ENCODE assay signal across 20 cellular contexts in the genomic region with DNA sequence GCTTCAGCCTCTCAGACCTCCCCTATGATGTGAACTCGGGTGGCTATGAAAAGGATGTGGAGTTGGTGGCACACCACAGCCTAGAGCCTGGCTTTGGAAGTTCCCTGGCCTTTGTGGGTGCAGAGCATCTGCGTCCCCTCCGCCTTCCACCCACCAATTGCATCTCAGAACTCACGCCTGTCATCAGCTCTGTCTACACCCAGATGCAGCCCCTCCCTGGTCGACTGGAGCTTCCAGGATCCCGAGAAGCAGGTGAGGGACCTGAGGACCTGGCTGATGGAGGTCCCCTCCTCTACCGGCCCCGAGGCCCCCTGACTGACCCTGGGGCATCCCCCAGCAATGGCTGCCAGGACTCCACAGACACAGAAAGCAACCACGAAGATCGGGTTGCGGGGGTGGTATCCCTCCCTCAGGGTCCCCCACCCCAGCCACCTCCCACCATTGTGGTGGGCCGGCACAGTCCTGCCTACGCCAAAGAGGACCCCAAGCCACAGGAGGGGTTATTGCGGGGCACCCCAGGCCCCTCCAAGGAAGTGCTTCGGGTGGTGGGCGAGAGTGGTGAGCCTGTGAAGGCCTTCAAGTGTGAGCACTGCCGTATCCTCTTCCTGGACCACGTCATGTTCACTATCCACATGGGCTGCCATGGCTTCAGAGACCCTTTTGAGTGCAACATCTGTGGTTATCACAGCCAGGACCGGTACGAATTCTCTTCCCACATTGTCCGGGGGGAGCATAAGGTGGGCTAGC. TPM values are rescaled to one million over a fixed set of nuclear protein-coding genes. Genes with fewer than 3 reads are reported as not detected.
DNase-seq lines count a peak whose midpoint lies in the region; ATAC-seq and TF ChIP-seq lines count a peak whose summit lies in the region.
"Had no signal": no experiment of that assay in that cellular context is flagged by ENCODE, and none has a peak within 500 bp of the region (broad histone marks: within the 10 kb centered on the region; RNA-seq: fewer than 3 reads in every experiment).

No MANE protein-coding gene starts in this region.

- DNase-seq in CD4-positive, CD25-positive, alpha-beta regulatory T cell = peak; percentile 65 to 70 (median 65)
- peak in 2 of 5 donors; percentile 12 to 21 for DNase-seq in CD8-positive, alpha-beta memory T cell
- DNase-seq in activated T-cell treated with anti-CD3 and anti-CD28 coated beads, Interleukin-2, amount 50 U/mL, for 72 hours = peak; percentile 43 to 55
- DNase-seq in naive thymus-derived CD8-positive, alpha-beta T cell = peak in 4 of 10 donors; percentile 19 to 32 (median 24)
- no peak for DNase-seq in PC-3
- no peak for DNase-seq in type B pancreatic cell (ENCODE audit: extremely low spot score, unreplicated experiment)
- no peak for DNase-seq in GM19240 (ENCODE audit: insufficient read length, low spot score)
- no peak for DNase-seq in NCI-H510A treated with DMSO at 0.1 percent for 48 hours (lab: John Stamatoyannopoulos, UW)
- DNase-seq: DND-41, H7, naive B cell, NCI-H1694 treated with DMSO at 0.1 percent for 48 hours, NCI-H748 treated with DMSO at 0.1 percent for 48 hours, sigmoid colon, stomach, trophoblast cell had no signal

- no peak for TF ChIP-seq CTCF in PC-3 (conservative IDR thresholded peaks at IDR 0.05; ENCODE audit: low read depth, low read length)
- no peak for TF ChIP-seq CTCF in type B pancreatic cell (conservative IDR thresholded peaks at IDR 0.05)

- H3K27ac ChIP-seq in CD4-positive, CD25-positive, alpha-beta regulatory T cell (ENCODE audit: insufficient read depth, low read length, poor library complexity, severe bottlenecking) = peak overlapping the region; percentile 86
- H3K27ac ChIP-seq in CD8-positive, alpha-beta memory T cell (ENCODE audit: low read depth, low read length) = no peak overlapping the region
- H3K27ac ChIP-seq in PC-3 (ENCODE audit: low read length) = no peak overlapping the region
- H3K27ac ChIP-seq: sigmoid colon, stomach, VCaP had no signal

- no peaks in the 10 kb centered on the region for H3K27me3 Mint-ChIP-seq in CD4-positive, CD25-positive, alpha-beta regulatory T cell
- peaks cover 0 to 1% of the 10 kb centered on the region in 2 donors for H3K27me3 Mint-ChIP-seq in CD8-positive, alpha-beta memory T cell
- H3K27me3 Mint-ChIP-seq in activated T-cell treated with anti-CD3 and anti-CD28 coated beads, Interleukin-2, amount 50 U/mL, for 72 hours (ENCODE audit: low read depth) = no peaks in the 10 kb centered on the region
- H3K27me3 Mint-ChIP-seq in naive thymus-derived CD8-positive, alpha-beta T cell = no peaks in the 10 kb centered on the region
- no peaks in the 10 kb centered on the region for H3K27me3 Mint-ChIP-seq in type B pancreatic cell
- H3K27me3 Mint-ChIP-seq: brain, memory B cell, naive B cell had no signal

- H3K79me2 ChIP-seq in PC-3 (ENCODE audit: low read length) = no peaks in the 10 kb centered on the region

- peaks cover 47% of the 10 kb centered on the region for H3K36me3 Mint-ChIP-seq in CD4-positive, CD25-positive, alpha-beta regulatory T cell
- H3K36me3 Mint-ChIP-seq in CD8-positive, alpha-beta memory T cell = peaks cover 0 to 25% (median 19%) of the 10 kb centered on the region in 3 donors
- H3K36me3 Mint-ChIP-seq in activated T-cell treated with anti-CD3 and anti-CD28 coated beads, Interleukin-2, amount 50 U/mL, for 72 hours (ENCODE audit: insufficient read depth in 2 of 2) = peaks cover 8 to 26% of the 10 kb centered on the region in 2 donors
- H3K36me3 Mint-ChIP-seq in naive thymus-derived CD8-positive, alpha-beta T cell = peaks cover 0 to 32% (median 13%) of the 10 kb centered on the region in 3 donors
- H3K36me3 Mint-ChIP-seq in type B pancreatic cell = peaks cover 28% of the 10 kb centered on the region

- no peaks in the 10 kb centered on the region for H4K20me1 ChIP-seq in PC-3 (ENCODE audit: low read length)

- intact Hi-C loops in PC-3 (cut with micrococcal nuclease) = no loop called here

- CTCF ChIA-PET in CD8-positive, alpha-beta memory T cell (lab: Charles Lee) = no interaction called here
- CTCF ChIA-PET in PC-3 (lab: Charles Lee) = no interaction called here

- POLR2A ChIA-PET in CD8-positive, alpha-beta memory T cell (lab: Charles Lee) = no interaction called here
- POLR2A ChIA-PET in naive thymus-derived CD8-positive, alpha-beta T cell (lab: Charles Lee) = no interaction called here
- POLR2A ChIA-PET in PC-3 (lab: Charles Lee; ENCODE audit: unreplicated experiment) = no interaction called here

- no peaks in the 10 kb centered on the region for H3F3A ChIP-seq in PC-3 (ENCODE audit: low read length, unreplicated experiment)

- H3K9me3 Mint-ChIP-seq in CD4-positive, CD25-positive, alpha-beta regulatory T cell = no peaks in the 10 kb centered on the region
- H3K9me3 Mint-ChIP-seq in CD8-positive, alpha-beta memory T cell = no peaks in the 10 kb centered on the region
- H3K9me3 Mint-ChIP-seq in activated T-cell treated with anti-CD3 and anti-CD28 coated beads, Interleukin-2, amount 50 U/mL, for 72 hours = no peaks in the 10 kb centered on the region
- H3K9me3 Mint-ChIP-seq in naive thymus-derived CD8-positive, alpha-beta T cell = no peaks in the 10 kb centered on the region
- no peaks in the 10 kb centered on the region for H3K9me3 Mint-ChIP-seq in type B pancreatic cell
- H3K9me3 Mint-ChIP-seq: brain, memory B cell, naive B cell had no signal

- peak overlapping the region; percentile 55 for H3K4me3 ChIP-seq in CD4-positive, CD25-positive, alpha-beta regulatory T cell (ENCODE audit: low read depth, low read length)
- no peak overlapping the region for H3K4me3 ChIP-seq in CD8-positive, alpha-beta memory T cell (ENCODE audit: low read length)
- no peak overlapping the region for H3K4me3 ChIP-seq in PC-3 (ENCODE audit: low read length)
- H3K4me3 ChIP-seq: sigmoid colon, stomach had no signal

- no peak overlapping the region for H2AFZ ChIP-seq in PC-3 (ENCODE audit: low read length)

- BruUV-seq in PC-3 (replicated peaks; lab: Mats Ljungman, UMichigan) = no TSS peak

- no peak overlapping the region for H3K9ac ChIP-seq in PC-3 (ENCODE audit: low read length)

- H3K4me1 Mint-ChIP-seq in CD4-positive, CD25-positive, alpha-beta regulatory T cell = peaks cover 37 to 92% (median 69%) of the 10 kb centered on the region in 4 donors
- peaks cover 20 to 52% (median 23%) of the 10 kb centered on the region in 3 donors for H3K4me1 Mint-ChIP-seq in CD8-positive, alpha-beta memory T cell
- H3K4me1 Mint-ChIP-seq in activated T-cell treated with anti-CD3 and anti-CD28 coated beads, Interleukin-2, amount 50 U/mL, for 72 hours (ENCODE audit: low read depth) = peaks cover 53% of the 10 kb centered on the region
- H3K4me1 Mint-ChIP-seq in naive thymus-derived CD8-positive, alpha-beta T cell = peaks cover 8 to 36% (median 24%) of the 10 kb centered on the region in 4 donors
- peaks cover 2% of the 10 kb centered on the region for H3K4me1 Mint-ChIP-seq in type B pancreatic cell (ENCODE audit: unreplicated experiment)
- H3K4me1 Mint-ChIP-seq: brain, memory B cell, naive B cell had no signal

- H3K4me1 ChIP-seq in CD4-positive, CD25-positive, alpha-beta regulatory T cell (ENCODE audit: control insufficient read depth, insufficient read depth, low read length, poor library complexity, severe bottlenecking) = peaks cover 82% of the 10 kb centered on the region
- peaks cover 11% of the 10 kb centered on the region for H3K4me1 ChIP-seq in CD8-positive, alpha-beta memory T cell (ENCODE audit: insufficient read depth, low read length)
- H3K4me1 ChIP-seq in PC-3 (ENCODE audit: insufficient read depth, low read length) = peaks cover 3% of the 10 kb centered on the region; the same call in 1 of the 2 replicates
- H3K4me1 ChIP-seq: sigmoid colon had no signal

- no peaks in the 10 kb centered on the region for H3K27me3 ChIP-seq in CD4-positive, CD25-positive, alpha-beta regulatory T cell (ENCODE audit: control insufficient read depth, insufficient read depth, low read length)
- no peaks in the 10 kb centered on the region for H3K27me3 ChIP-seq in CD8-positive, alpha-beta memory T cell (ENCODE audit: insufficient read depth, low read length, poor library complexity, severe bottlenecking)
- H3K27me3 ChIP-seq in PC-3 (ENCODE audit: low read length) = no peaks in the 10 kb centered on the region
- H3K27me3 ChIP-seq: sigmoid colon, stomach had no signal

- ATAC-seq in CD4-positive, CD25-positive, alpha-beta regulatory T cell (ENCODE audit: low read depth in 2 of 2) = peak; percentile 54 to 59
- ATAC-seq in activated T-cell treated with anti-CD3 and anti-CD28 coated beads, Interleukin-2, amount 50 U/mL, for 72 hours (replicated peaks in 1 of 2) = peak; percentile 81 to 82
- ATAC-seq in naive thymus-derived CD8-positive, alpha-beta T cell = peak; percentile 51 to 79
- no peak for ATAC-seq in PC-3

- no peaks in the 10 kb centered on the region for H3K9me3 ChIP-seq in CD4-positive, CD25-positive, alpha-beta regulatory T cell (ENCODE audit: control insufficient read depth in 2 of 2, low read length in 2 of 2)
- H3K9me3 ChIP-seq in CD8-positive, alpha-beta memory T cell (ENCODE audit: low read length) = no peaks in the 10 kb centered on the region
- H3K9me3 ChIP-seq in PC-3 (ENCODE audit: low read length) = no peaks in the 10 kb centered on the region
- H3K9me3 ChIP-seq: sigmoid colon, stomach had no signal

- no peaks in the 10 kb centered on the region for H3K9me2 ChIP-seq in PC-3 (replicated peaks; ENCODE audit: low read length)

- peaks cover 16% of the 10 kb centered on the region for H3K36me3 ChIP-seq in CD4-positive, CD25-positive, alpha-beta regulatory T cell (ENCODE audit: control insufficient read depth, insufficient read depth, low read length)
- peaks cover 9% of the 10 kb centered on the region for H3K36me3 ChIP-seq in CD8-positive, alpha-beta memory T cell (ENCODE audit: insufficient read depth, low read length)
- H3K36me3 ChIP-seq in PC-3 (ENCODE audit: low read depth, low read length) = no peaks in the 10 kb centered on the region

- H3K4me2 ChIP-seq in PC-3 (ENCODE audit: low read length) = no peak overlapping the region

- H3K4me3 Mint-ChIP-seq in CD4-positive, CD25-positive, alpha-beta regulatory T cell = peak overlapping the region; percentile 72 to 85 (median 78)
- H3K4me3 Mint-ChIP-seq in CD8-positive, alpha-beta memory T cell = no peak overlapping the region
- peak overlapping the region; percentile 61 to 63 for H3K4me3 Mint-ChIP-seq in activated T-cell treated with anti-CD3 and anti-CD28 coated beads, Interleukin-2, amount 50 U/mL, for 72 hours
- peak overlapping the region in 7 of 10 donors; percentile 10 to 69 (median 33) for H3K4me3 Mint-ChIP-seq in naive thymus-derived CD8-positive, alpha-beta T cell
- H3K4me3 Mint-ChIP-seq in type B pancreatic cell = no peak overlapping the region
- H3K4me3 Mint-ChIP-seq: brain, memory B cell had no signal

- peak overlapping the region; percentile 83 to 91 (median 88) for H3K27ac Mint-ChIP-seq in CD4-positive, CD25-positive, alpha-beta regulatory T cell
- peak overlapping the region in 6 of 8 donors; percentile 21 to 88 (median 64) for H3K27ac Mint-ChIP-seq in CD8-positive, alpha-beta memory T cell
- H3K27ac Mint-ChIP-seq in activated T-cell treated with anti-CD3 and anti-CD28 coated beads, Interleukin-2, amount 50 U/mL, for 72 hours = no peak overlapping the region
- H3K27ac Mint-ChIP-seq in naive thymus-derived CD8-positive, alpha-beta T cell = peak overlapping the region in 9 of 10 donors; percentile 46 to 85 (median 76)
- no peak overlapping the region for H3K27ac Mint-ChIP-seq in type B pancreatic cell

RNA-seq across cellular contexts. Expression of gene RPS26, which starts 7.0 kb away (rescaled TPM):
- 26.3 TPM for total RNA-seq in CD4-positive, CD25-positive, alpha-beta regulatory T cell
- 1,000 to 10,000 TPM in 1 of 4 donors, 100 to 1,000 TPM in 3; 288 to 1,151 (median 836) TPM for polyA plus RNA-seq in CD4-positive, CD25-positive, alpha-beta regulatory T cell
- 10 to 100 TPM; 48.8 to 59.9 TPM for total RNA-seq in CD8-positive, alpha-beta memory T cell
- 1,127 TPM for polyA plus RNA-seq in CD8-positive, alpha-beta memory T cell
- 10 to 100 TPM; 23.0 to 28.9 TPM for total RNA-seq in activated T-cell treated with anti-CD3 and anti-CD28 coated beads, Interleukin-2, amount 50 U/mL, for 72 hours
- 10 to 100 TPM; 56.1 to 58.4 TPM for total RNA-seq in naive thymus-derived CD8-positive, alpha-beta T cell
- polyA plus RNA-seq in naive thymus-derived CD8-positive, alpha-beta T cell = 1,000 to 10,000 TPM in 1 of 3 donors, 100 to 1,000 TPM in 2; 743 to 1,060 (median 810) TPM
- total RNA-seq in PC-3 (2014; rRNA removed) (183 and 320 TPM in 2 replicates), type B pancreatic cell (ENCODE audit: low replicate concordance) (20.2 and 38.7 TPM in 2 replicates)

RNA-seq across cellular contexts. Expression of gene IKZF4, which starts 13.9 kb away (rescaled TPM):
- 22.3 TPM for total RNA-seq in CD4-positive, CD25-positive, alpha-beta regulatory T cell
- polyA plus RNA-seq in CD4-positive, CD25-positive, alpha-beta regulatory T cell = 1 to 10 TPM; 5.8 to 8.1 (median 6.4) TPM
- total RNA-seq in CD8-positive, alpha-beta memory T cell = 10 to 100 TPM; 11.0 to 11.6 TPM
- polyA plus RNA-seq in CD8-positive, alpha-beta memory T cell = 0.86 TPM
- 10 to 100 TPM; 22.8 to 25.0 TPM for total RNA-seq in activated T-cell treated with anti-CD3 and anti-CD28 coated beads, Interleukin-2, amount 50 U/mL, for 72 hours
- 1 to 10 TPM; 4.4 to 5.2 TPM for total RNA-seq in naive thymus-derived CD8-positive, alpha-beta T cell
- polyA plus RNA-seq in naive thymus-derived CD8-positive, alpha-beta T cell = under 1 TPM; 0.48 to 0.67 (median 0.53) TPM
- total RNA-seq in PC-3 (2014; rRNA removed) (1.0 and 2.8 TPM in 2 replicates), type B pancreatic cell (ENCODE audit: low replicate concordance) (6.1 and 21.0 TPM in 2 replicates)

RNA-seq across cellular contexts. Expression of gene SUOX, which starts 37.7 kb away (rescaled TPM):
- total RNA-seq in CD4-positive, CD25-positive, alpha-beta regulatory T cell = 6.9 TPM
- polyA plus RNA-seq in CD4-positive, CD25-positive, alpha-beta regulatory T cell = 10 to 100 TPM in 1 of 4 donors, 1 to 10 TPM in 3; 2.2 to 10.3 (median 5.9) TPM
- total RNA-seq in CD8-positive, alpha-beta memory T cell = 1 to 10 TPM; 2.3 to 2.5 TPM
- polyA plus RNA-seq in CD8-positive, alpha-beta memory T cell = 0.90 TPM
- total RNA-seq in activated T-cell treated with anti-CD3 and anti-CD28 coated beads, Interleukin-2, amount 50 U/mL, for 72 hours = 1 to 10 TPM; 7.8 to 9.9 TPM
- total RNA-seq in naive thymus-derived CD8-positive, alpha-beta T cell = 1 to 10 TPM; 5.6 to 6.3 TPM
- under 1 TPM in 2 of 3 donors, not detected in 1; 0.10 to 0.58 TPM for polyA plus RNA-seq in naive thymus-derived CD8-positive, alpha-beta T cell
- 18.0 and 33.9 TPM in 2 replicates for total RNA-seq in PC-3 (2014; rRNA removed)
- total RNA-seq in type B pancreatic cell (ENCODE audit: low replicate concordance) = 28.4 and 34.6 TPM in 2 replicates

RNA-seq across cellular contexts. Expression of gene ERBB3, which starts 45.2 kb away (rescaled TPM):
- total RNA-seq in CD4-positive, CD25-positive, alpha-beta regulatory T cell = 0.69 TPM
- polyA plus RNA-seq in CD4-positive, CD25-positive, alpha-beta regulatory T cell = under 1 TPM; 0.14 to 1.00 (median 0.56) TPM
- total RNA-seq in CD8-positive, alpha-beta memory T cell = 1 to 10 TPM; 1.7 to 1.9 TPM
- polyA plus RNA-seq in CD8-positive, alpha-beta memory T cell = 0.63 TPM
- total RNA-seq in activated T-cell treated with anti-CD3 and anti-CD28 coated beads, Interleukin-2, amount 50 U/mL, for 72 hours = 1 to 10 TPM; 1.4 to 1.9 TPM
- total RNA-seq in naive thymus-derived CD8-positive, alpha-beta T cell = 10 to 100 TPM; 22.7 to 26.0 TPM
- polyA plus RNA-seq in naive thymus-derived CD8-positive, alpha-beta T cell = 1 to 10 TPM; 1.3 to 3.3 (median 1.7) TPM
- total RNA-seq in PC-3 (2014; rRNA removed) (28.0 and 40.6 TPM in 2 replicates), type B pancreatic cell (ENCODE audit: low replicate concordance) (76.5 and 176 TPM in 2 replicates)
- total RNA-seq: glomerular endothelial cell had no signal

Comparison
In these comparisons a context has a peak if more than half of its experiments do, and no peak if none do; other contexts are left out.
1. DNase-seq: peak in CD4-positive, CD25-positive, alpha-beta regulatory T cell (3 of 3) and activated T-cell treated with anti-CD3 and anti-CD28 coated beads, Interleukin-2, amount 50 U/mL, for 72 hours (2 of 2); none in PC-3 (single experiment), type B pancreatic cell (single experiment), GM19240 (single experiment) and NCI-H510A treated with DMSO at 0.1 percent for 48 hours (single experiment).
2. H3K27ac Mint-ChIP-seq: peak in CD4-positive, CD25-positive, alpha-beta regulatory T cell (3 of 3), CD8-positive, alpha-beta memory T cell (6 of 8) and naive thymus-derived CD8-positive, alpha-beta T cell (9 of 10); none in activated T-cell treated with anti-CD3 and anti-CD28 coated beads, Interleukin-2, amount 50 U/mL, for 72 hours (single experiment) and type B pancreatic cell (single experiment).
3. H3K4me3 Mint-ChIP-seq: peak in CD4-positive, CD25-positive, alpha-beta regulatory T cell (4 of 4), activated T-cell treated with anti-CD3 and anti-CD28 coated beads, Interleukin-2, amount 50 U/mL, for 72 hours (2 of 2) and naive thymus-derived CD8-positive, alpha-beta T cell (7 of 10); none in CD8-positive, alpha-beta memory T cell (0 of 7) and type B pancreatic cell (single experiment).